8 cellular contexts compared by ENCODE assay signal in genomic region chr20:45791668-45792512, GRCh38. TPM values are rescaled to one million over a fixed set of nuclear protein-coding genes. Genes with fewer than 3 reads are reported as not detected.
DNase-seq lines count a peak whose midpoint lies in the region; ATAC-seq and TF ChIP-seq lines count a peak whose summit lies in the region.

DNTTIP1 (plus strand) TSS chr20:45791954; CDS start chr20:45792005, 51 bp downstream.
WFDC3 (minus strand) TSS chr20:45791883; CDS start chr20:45789975, 1,908 bp downstream.

- ATAC-seq in HG03432 (IDR thresholded peaks at IDR 0.05; ENCODE audit: unreplicated experiment) = peak; percentile 89
- ATAC-seq in left lobe of liver = peak; percentile 98

- H3K4me3 Mint-ChIP-seq in activated CD4-positive, alpha-beta T cell treated with anti-CD3 and anti-CD28 coated beads, Interleukin-2, amount 10 ng/mL, durations not matched to agents 7 days and 5 days = peak within 1 kb of the TSS; percentile 80

- CTCF ChIA-PET in activated CD4-positive, alpha-beta T cell treated with anti-CD3 and anti-CD28 coated beads, Interleukin-2, amount 10 ng/mL, durations not matched to agents 7 days and 5 days (lab: Charles Lee) = interaction anchor here (0.7 to 2.5 kb wide), 5 partner anchors 11 to 504 kb away, joined by 3 to 12 read pairs (median 3); no protein-coding TSS in a partner anchor

- DNase-seq in AML-193 (lab: John Stamatoyannopoulos, UW) = peak; percentile 77 to 79
- peak; percentile 75 for DNase-seq in NCI-H510A treated with DMSO at 0.1 percent for 48 hours (lab: John Stamatoyannopoulos, UW)
- peak; percentile 89 for DNase-seq in activated CD4-positive, alpha-beta T cell treated with anti-CD3 and anti-CD28 coated beads, Interleukin-2, amount 10 ng/mL, durations not matched to agents 7 days and 5 days
- DNase-seq in dedifferentiated amniotic fluid mesenchymal stem cell (ENCODE audit: extremely low spot score) = peak; percentile 90
- DNase-seq in left lobe of liver (ENCODE audit: low spot score) = peak; percentile 93
- DNase-seq in stimulated activated CD4-positive, alpha-beta T cell treated with anti-CD3 and anti-CD28 coated beads, Interleukin-1b, Interleukin-23, amount 100 ng/mL, for 48 hours = peak; percentile 89

- TF ChIP-seq POLR2A in GM19099 (IDR thresholded peaks at IDR 0.05; ENCODE audit: extremely low read depth, insufficient read length, low read depth) = peak; percentile 77

- peaks cover 28% of the 10 kb centered on the region for H3K36me3 Mint-ChIP-seq in activated CD4-positive, alpha-beta T cell treated with anti-CD3 and anti-CD28 coated beads, Interleukin-2, amount 10 ng/mL, durations not matched to agents 7 days and 5 days (ENCODE audit: low read depth)

- peaks cover 20% of the 10 kb centered on the region for H3K4me1 Mint-ChIP-seq in activated CD4-positive, alpha-beta T cell treated with anti-CD3 and anti-CD28 coated beads, Interleukin-2, amount 10 ng/mL, durations not matched to agents 7 days and 5 days

- H3K9me3 Mint-ChIP-seq in activated CD4-positive, alpha-beta T cell treated with anti-CD3 and anti-CD28 coated beads, Interleukin-2, amount 10 ng/mL, durations not matched to agents 7 days and 5 days = no peaks in the 10 kb centered on the region

- H3K27ac Mint-ChIP-seq in activated CD4-positive, alpha-beta T cell treated with anti-CD3 and anti-CD28 coated beads, Interleukin-2, amount 10 ng/mL, durations not matched to agents 7 days and 5 days = peak within 1 kb of the TSS; percentile 90

- POLR2A ChIA-PET in activated CD4-positive, alpha-beta T cell treated with anti-CD3 and anti-CD28 coated beads, Interleukin-2, amount 10 ng/mL, durations not matched to agents 7 days and 5 days (lab: Charles Lee) = no interaction called here

- no peaks in the 10 kb centered on the region for H3K27me3 Mint-ChIP-seq in activated CD4-positive, alpha-beta T cell treated with anti-CD3 and anti-CD28 coated beads, Interleukin-2, amount 10 ng/mL, durations not matched to agents 7 days and 5 days

RNA-seq across cellular contexts. Expression of gene DNTTIP1, which starts in this region (rescaled TPM):
- total RNA-seq in activated CD4-positive, alpha-beta T cell treated with anti-CD3 and anti-CD28 coated beads, Interleukin-2, amount 10 ng/mL, durations not matched to agents 7 days and 5 days = 10 to 100 TPM; 32.0 to 33.5 TPM
- total RNA-seq in left lobe of liver = 10.3 TPM

RNA-seq across cellular contexts. Expression of gene WFDC3, which starts in this region (rescaled TPM):
- total RNA-seq in activated CD4-positive, alpha-beta T cell treated with anti-CD3 and anti-CD28 coated beads, Interleukin-2, amount 10 ng/mL, durations not matched to agents 7 days and 5 days = not detected
- total RNA-seq in left lobe of liver = not detected

Comparison
In these comparisons a context has a peak if more than half of its experiments do, and no peak if none do; other contexts are left out.
1. Peak in every context shown above with its lines: DNase-seq and ATAC-seq.